In the genomic region with DNA sequence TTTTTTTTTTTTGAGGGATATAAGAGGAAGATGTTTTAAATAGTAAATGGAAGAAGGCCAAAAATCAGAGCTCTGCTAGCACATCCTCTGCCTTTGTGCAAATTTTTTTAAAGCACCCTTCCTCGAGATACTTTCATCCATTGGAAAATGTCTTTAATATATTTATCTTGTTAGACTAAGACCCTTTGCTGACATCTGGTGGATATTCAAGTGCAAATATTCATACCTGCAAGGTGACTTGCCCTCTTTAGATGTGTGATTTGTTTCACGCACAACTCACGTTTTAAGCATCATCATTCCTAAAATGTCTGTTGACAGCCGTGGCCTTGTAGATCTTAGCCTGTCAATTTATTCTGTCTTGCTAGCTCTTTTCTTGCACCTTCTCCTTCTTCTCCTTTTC, we compare ENCODE assay signal across 1 cellular context.
TF ChIP-seq lines count a peak whose summit lies in the region.

No MANE protein-coding gene starts in this region.

TF ChIP-seq in H1, 55 proteins besides CTCF, POLR2A, EP300 and RAD21:
- TF ChIP-seq RBBP5 (IDR thresholded peaks at IDR 0.05; ENCODE audit: borderline replicate concordance, low read depth, low read length), result no peak
